In genomic region chr6:113596477-113596876, GRCh38 we compare ENCODE assay signal across 14 cellular contexts.
DNase-seq lines count a peak whose midpoint lies in the region; ATAC-seq, FAIRE-seq and TF ChIP-seq lines count a peak whose summit lies in the region.
"Had no signal": no experiment of that assay in that cellular context is flagged by ENCODE, and none has a peak within 500 bp of the region (broad histone marks: within the 10 kb centered on the region; RNA-seq: fewer than 3 reads in every experiment).

No MANE protein-coding gene starts in this region.

- DNase-seq in breast epithelium (ENCODE audit: low spot score in 2 of 2) (no peak), MCF 10A (ENCODE audit: unreplicated experiment) (no peak), heart right ventricle (no peak), pancreas (peak in 2 of 6 donors; percentile 13 to 19), type B pancreatic cell (ENCODE audit: extremely low spot score, unreplicated experiment) (no peak), NCI-H526 treated with DMSO at 0.1 percent for 48 hours (lab: John Stamatoyannopoulos, UW) (no peak), NCI-H2171 treated with DMSO at 0.1 percent for 48 hours (lab: John Stamatoyannopoulos, UW) (no peak), cerebellar nuclear complex (lab: John Stamatoyannopoulos, UW) (no peak)
- DNase-seq: cortex of kidney, Kasumi-1, NCI-H187 treated with DMSO at 0.1 percent for 48 hours had no signal

- H3K9me3 ChIP-seq in breast epithelium, result no peaks in the 10 kb centered on the region
- H3K9me3 ChIP-seq in heart right ventricle, result peaks cover 0 to 11% (median 0%) of the 10 kb centered on the region in 11 donors
- no peaks in the 10 kb centered on the region for H3K9me3 ChIP-seq in pancreas

- ATAC-seq in heart right ventricle (peak in 6 of 8 donors; percentile 13 to 40 (median 25)), pancreas (peak; percentile 44 to 72 (median 60))

- H3K4me1 ChIP-seq in breast epithelium (no peaks in the 10 kb centered on the region), heart right ventricle (peaks cover 9 to 47% (median 22%) of the 10 kb centered on the region in 9 donors), pancreas (peaks cover 10 to 27% (median 11%) of the 10 kb centered on the region in 3 donors)

- FAIRE-seq in pancreas (lab: Jason Lieb, UNC), result no peak
- FAIRE-seq: G401.6 had no signal

- H3K9me3 Mint-ChIP-seq in MCF 10A (ENCODE audit: unreplicated experiment) (no peaks in the 10 kb centered on the region), type B pancreatic cell (peaks cover 12% of the 10 kb centered on the region)

- H3K27me3 ChIP-seq in breast epithelium (no peaks in the 10 kb centered on the region), heart right ventricle (no peaks in the 10 kb centered on the region), pancreas (no peaks in the 10 kb centered on the region)

- no peaks in the 10 kb centered on the region for H3K4me1 Mint-ChIP-seq in MCF 10A (ENCODE audit: insufficient read depth, unreplicated experiment)
- H3K4me1 Mint-ChIP-seq in type B pancreatic cell (ENCODE audit: unreplicated experiment), result peaks cover 50% of the 10 kb centered on the region
- H3K4me1 Mint-ChIP-seq: activated naive CD4-positive, alpha-beta T cell treated with anti-CD3 and anti-CD28 coated beads, Interleukin-2, amount 50 U/mL, for 24 hours had no signal

- POLR2A ChIA-PET in MCF 10A (lab: Yijun Ruan, JAX), result interaction anchor here (1.1 kb wide), 1 partner anchor 263 kb away, joined by 3 read pairs; no protein-coding TSS in a partner anchor

- H3K36me3 Mint-ChIP-seq in MCF 10A (ENCODE audit: insufficient read depth, unreplicated experiment), result no peaks in the 10 kb centered on the region
- no peaks in the 10 kb centered on the region for H3K36me3 Mint-ChIP-seq in type B pancreatic cell
- H3K36me3 Mint-ChIP-seq: activated naive CD4-positive, alpha-beta T cell treated with anti-CD3 and anti-CD28 coated beads, Interleukin-2, amount 50 U/mL, for 24 hours had no signal

- WGBS in heart right ventricle, 2 donors, result 41 to 54% methylated on average over 3 of the region's 3 CpGs
- 33 to 36% methylated on average over 3 of the region's 3 CpGs for WGBS in pancreas, 2 donors

- H3K27ac Mint-ChIP-seq in MCF 10A (ENCODE audit: low read depth, unreplicated experiment) (no peak overlapping the region), type B pancreatic cell (peak overlapping the region; percentile 37)
- H3K27ac Mint-ChIP-seq: activated naive CD4-positive, alpha-beta T cell treated with anti-CD3 and anti-CD28 coated beads, Interleukin-2, amount 50 U/mL, for 24 hours had no signal

- no peak overlapping the region for H3K4me3 ChIP-seq in breast epithelium
- no peak overlapping the region for H3K4me3 ChIP-seq in heart right ventricle
- no peak overlapping the region for H3K4me3 ChIP-seq in pancreas

- no peaks in the 10 kb centered on the region for H3K27me3 Mint-ChIP-seq in MCF 10A (ENCODE audit: insufficient read depth, unreplicated experiment)
- no peaks in the 10 kb centered on the region for H3K27me3 Mint-ChIP-seq in type B pancreatic cell
- H3K27me3 Mint-ChIP-seq: activated naive CD4-positive, alpha-beta T cell treated with anti-CD3 and anti-CD28 coated beads, Interleukin-2, amount 50 U/mL, for 24 hours had no signal

- H3K27ac ChIP-seq in breast epithelium, result peak overlapping the region; percentile 45 to 60
- peak overlapping the region in 9 of 10 donors; percentile 11 to 81 (median 66) for H3K27ac ChIP-seq in heart right ventricle
- peak overlapping the region; percentile 48 to 66 (median 55) for H3K27ac ChIP-seq in pancreas
- H3K27ac ChIP-seq: HL-60 had no signal

- H3K36me3 ChIP-seq in breast epithelium (no peaks in the 10 kb centered on the region), heart right ventricle (no peaks in the 10 kb centered on the region), pancreas (no peaks in the 10 kb centered on the region)

- TF ChIP-seq CTCF in breast epithelium (IDR thresholded peaks at IDR 0.05) (no peak), MCF 10A (IDR thresholded peaks at IDR 0.05; ENCODE audit: unreplicated experiment) (no peak), heart right ventricle (IDR thresholded peaks at IDR 0.05) (no peak), pancreas (IDR thresholded peaks at IDR 0.05) (no peak), type B pancreatic cell (conservative IDR thresholded peaks at IDR 0.05) (no peak)

- intact Hi-C loops in breast epithelium (cut with DNase I; ENCODE audit: low total_unique reads) (no loop called here), MCF 10A (cut with micrococcal nuclease) (no loop called here), heart right ventricle (cut with DNase I) (no loop called here), pancreas (cut with DNase I) (no loop called here)

- TF ChIP-seq POLR2A in breast epithelium (IDR thresholded peaks at IDR 0.05), result no peak

- H3K4me3 Mint-ChIP-seq in MCF 10A (ENCODE audit: unreplicated experiment) (no peak overlapping the region), type B pancreatic cell (peak overlapping the region; percentile 11)
- H3K4me3 Mint-ChIP-seq: activated naive CD4-positive, alpha-beta T cell treated with anti-CD3 and anti-CD28 coated beads, Interleukin-2, amount 50 U/mL, for 24 hours had no signal

- BruUV-seq in MCF 10A (replicated peaks; lab: Mats Ljungman, UMichigan), result no TSS peak

- CTCF ChIA-PET in MCF 10A (lab: Yijun Ruan, JAX), result interaction anchor here (0.8 to 0.9 kb wide), 2 partner anchors 136 to 182 kb away, joined by 3 read pairs; no protein-coding TSS in a partner anchor
